Comparison of ENCODE assay signal across 1 cellular context in genomic region chr22:30423296-30423958, GRCh38.
TF ChIP-seq lines count a peak whose summit lies in the region.

No MANE protein-coding gene starts in this region.

TF ChIP-seq in K562, 482 proteins besides CTCF, POLR2A, EP300 and RAD21 (continues in another document):
- TF ChIP-seq RCOR1 (IDR thresholded peaks at IDR 0.05; ENCODE audit: borderline replicate concordance in 1 of 2, low read depth in 2 of 2, low read length in 2 of 2): no peak
- peak; percentile 66 for TF ChIP-seq GABPA (tag; conservative IDR thresholded peaks at IDR 0.05; ENCODE audit: low read depth)
- TF ChIP-seq ZFX (CRISPR knock-in tag; IDR thresholded peaks at IDR 0.05): peak; percentile 89
- TF ChIP-seq E2F6 (IDR thresholded peaks at IDR 0.05; ENCODE audit: borderline replicate concordance in 1 of 2, extremely low read depth in 1 of 2, insufficient read depth in 1 of 2, insufficient read length in 1 of 2, low read depth in 1 of 2, low read length in 1 of 2, poor library complexity in 1 of 2, severe bottlenecking in 1 of 2): peak; percentile 53 to 72
- TF ChIP-seq MGA (IDR thresholded peaks at IDR 0.05): peak; percentile 70
- 0 out of 2 replicates have a peak, but pooled peaks have one; percentile 67 for TF ChIP-seq ZNF511 (CRISPR knock-in tag; IDR thresholded peaks at IDR 0.05)
- no peak for TF ChIP-seq HDAC2 (IDR thresholded peaks at IDR 0.05)
- TF ChIP-seq ZNF592 (IDR thresholded peaks at IDR 0.05): peak; percentile 54
- no peak for TF ChIP-seq ZNF589 (CRISPR knock-in tag; IDR thresholded peaks at IDR 0.05; ENCODE audit: low read depth)
- TF ChIP-seq RBFOX2 (IDR thresholded peaks at IDR 0.05; ENCODE audit: low read depth, low read length): peak; percentile 81
- no peak for TF ChIP-seq JUN (IDR thresholded peaks at IDR 0.05; ENCODE audit: borderline replicate concordance, low read depth, low read length)
- TF ChIP-seq JUN (CRISPR knock-in tag; IDR thresholded peaks at IDR 0.05; ENCODE audit: borderline replicate concordance): 0 out of 2 replicates have a peak, but pooled peaks have one; percentile 54
- TF ChIP-seq FOXP1 (CRISPR knock-in tag; IDR thresholded peaks at IDR 0.05): 0 out of 2 replicates have a peak, but pooled peaks have one; percentile 44
- TF ChIP-seq CEBPZ (IDR thresholded peaks at IDR 0.05; ENCODE audit: borderline replicate concordance, low read depth, low read length): no peak
- TF ChIP-seq SMAD4 (CRISPR knock-in tag; conservative IDR thresholded peaks at IDR 0.05): 0 out of 2 replicates have a peak, but pooled peaks have one; percentile 22
- TF ChIP-seq FOXP4 (CRISPR knock-in tag; IDR thresholded peaks at IDR 0.05; ENCODE audit: borderline replicate concordance): no peak
- no peak for TF ChIP-seq ESRRB (CRISPR knock-in tag; IDR thresholded peaks at IDR 0.05; ENCODE audit: borderline replicate concordance)
- TF ChIP-seq ZBTB11 (CRISPR knock-in tag; IDR thresholded peaks at IDR 0.05): peak in 1 of 3 experiments; percentile 19; a peak in 1 of 6 replicates
- TF ChIP-seq RBBP5 (IDR thresholded peaks at IDR 0.05; ENCODE audit: borderline replicate concordance, insufficient read depth, low read length, poor library complexity, severe bottlenecking): peak; percentile 19
